8 cellular contexts compared by ENCODE assay signal in the genomic region with DNA sequence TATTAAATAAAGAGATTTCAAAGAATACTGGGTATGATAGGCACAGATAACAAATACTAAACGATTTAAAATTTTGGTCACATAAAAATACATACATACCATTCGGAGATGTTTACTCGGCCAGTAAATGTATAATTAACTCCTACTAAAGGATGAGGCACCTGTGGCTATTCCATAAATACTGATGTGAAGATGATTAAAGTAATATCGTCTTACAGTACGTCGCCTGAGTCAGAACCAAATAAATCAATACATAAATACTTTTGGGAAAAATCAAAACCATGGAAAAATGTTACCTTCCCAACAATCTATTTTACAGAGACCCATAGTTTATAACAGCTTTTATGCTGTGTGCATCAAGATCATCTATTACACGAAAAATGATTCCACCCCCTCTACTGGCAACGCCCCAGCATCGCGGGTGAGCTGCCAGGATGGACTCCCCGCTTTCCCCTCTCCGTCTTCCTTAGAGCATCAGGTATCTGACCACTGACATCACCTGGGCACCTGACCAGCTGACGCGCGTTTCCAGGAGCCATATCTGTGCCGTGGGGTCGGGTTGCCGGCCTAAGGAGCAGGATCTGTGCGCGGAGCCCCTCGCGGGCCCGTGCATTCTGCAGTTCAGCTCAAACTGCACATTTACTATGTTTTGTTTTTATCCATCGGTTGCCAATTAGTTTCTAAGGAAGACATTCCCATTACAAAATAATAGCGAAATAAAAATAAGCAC. TPM values are rescaled to one million over a fixed set of nuclear protein-coding genes. Genes with fewer than 3 reads are reported as not detected.
DNase-seq lines count a peak whose midpoint lies in the region; TF ChIP-seq lines count a peak whose summit lies in the region.

No MANE protein-coding gene starts in this region.

- peak overlapping the region; percentile 77 for H3K4me3 ChIP-seq in fibroblast of villous mesenchyme (ENCODE audit: low read depth, low read length)
- peak overlapping the region; percentile 84 for H3K4me3 ChIP-seq in neuron (ENCODE audit: low read length)

- TF ChIP-seq CTCF in fibroblast of villous mesenchyme (IDR thresholded peaks at IDR 0.05; ENCODE audit: insufficient read depth, low read depth, low read length): peak; percentile 60

- peak; percentile 30 for TF ChIP-seq POLR2A in Raji (IDR thresholded peaks at IDR 0.05; ENCODE audit: insufficient read depth, low read depth, low read length)

- peaks cover 6% of the 10 kb centered on the region for H3K4me1 ChIP-seq in neuron (ENCODE audit: insufficient read depth, low read length)

- DNase-seq in EL (peak; percentile 66), H4 (ENCODE audit: low spot score) (peak; percentile 64), LoVo (ENCODE audit: low spot score) (peak; percentile 82), fibroblast of villous mesenchyme (ENCODE audit: low read depth) (peak; percentile 51)
- DNase-seq in activated effector memory CD4-positive, alpha-beta T cell treated with anti-CD3 and anti-CD28 coated beads, Interleukin-2, amount 50 U/mL, for 16 hours: peak; percentile 86

- no peaks in the 10 kb centered on the region for H3K9me3 ChIP-seq in neuron (ENCODE audit: low read length)

- H3K27ac ChIP-seq in temporal lobe (ENCODE audit: low read depth, low read length): peak overlapping the region; percentile 76

- H2AFZ ChIP-seq in neuron (ENCODE audit: low read depth, low read length): peak overlapping the region; percentile 97

- H3K27me3 ChIP-seq in neuron (ENCODE audit: insufficient read depth, low read length): no peaks in the 10 kb centered on the region

- H3K36me3 ChIP-seq in neuron (ENCODE audit: insufficient read depth, low read length): no peaks in the 10 kb centered on the region

RNA-seq across cellular contexts. Expression of a gene that starts 1.0 kb away (rescaled TPM):
- total RNA-seq in H4 (2014; rRNA removed; shearing (Covaris generic)): 4.1 and 5.7 TPM in 2 replicates
- total RNA-seq in fibroblast of villous mesenchyme (3.5 and 4.8 TPM in 2 replicates), temporal lobe (99.8 TPM)

RNA-seq across cellular contexts. Expression of a gene that starts 40.9 kb away (rescaled TPM):
- total RNA-seq in H4 (2014; rRNA removed; shearing (Covaris generic)): 52.6 and 60.2 TPM in 2 replicates
- total RNA-seq in fibroblast of villous mesenchyme (22.5 and 38.0 TPM in 2 replicates), temporal lobe (18.7 TPM)

RNA-seq across cellular contexts. Expression of a gene that starts 41.5 kb away (rescaled TPM):
- 3.9 and 5.0 TPM in 2 replicates for total RNA-seq in H4 (2014; rRNA removed; shearing (Covaris generic))
- total RNA-seq in fibroblast of villous mesenchyme (5.6 and 5.8 TPM in 2 replicates), temporal lobe (20.9 TPM)

Comparison
In these comparisons a context has a peak if more than half of its experiments do, and no peak if none do; other contexts are left out.
1. Peak in every context shown above with its lines: DNase-seq, H3K4me3 ChIP-seq and H3K27ac ChIP-seq.
2. RNA of a gene that starts 1.0 kb away (total RNA-seq): 99.8 TPM in temporal lobe (single experiment); 4.1 to 5.7 TPM in H4 and 3.5 to 4.8 TPM in fibroblast of villous mesenchyme; every median in the first group is over 10 times any median in the second.